Comparison of ENCODE assay signal across 26 cellular contexts in genomic region chr3:79906106-79906505, GRCh38.
DNase-seq lines count a peak whose midpoint lies in the region; ATAC-seq and TF ChIP-seq lines count a peak whose summit lies in the region.
"Had no signal": no experiment of that assay in that cellular context is flagged by ENCODE, and none has a peak within 500 bp of the region (broad histone marks: within the 10 kb centered on the region; RNA-seq: fewer than 3 reads in every experiment).

No MANE protein-coding gene starts in this region.

- DNase-seq in ELR (ENCODE audit: low read depth) (peak; percentile 51), NCI-H226 (peak; percentile 43), astrocyte of the hippocampus (ENCODE audit: low read depth, low spot score) (peak; percentile 4), fibroblast of pulmonary artery (ENCODE audit: low read depth) (peak; percentile 4), NCI-H2227 treated with DMSO at 0.1 percent for 48 hours (lab: John Stamatoyannopoulos, UW) (no peak), glomerular visceral epithelial cell (ENCODE audit: extremely low spot score) (no peak)
- no peak for DNase-seq in stimulated activated CD4-positive, alpha-beta T cell treated with anti-CD3 and anti-CD28 coated beads, Interleukin-2, amount 100 ng/mL, for 48 hours
- DNase-seq: 8988T; ACHN; BE2C; CD8-positive, alpha-beta memory T cell; DMS79 treated with DMSO at 0.1 percent for 48 hours; H9; NCI-H1092 treated with DMSO at 0.1 percent for 48 hours; NCI-H1436; NCI-H187; NCI-H2081 treated with DMSO at 0.1 percent for 48 hours; NCI-H2171; NCI-H524 treated with DMSO at 0.1 percent for 48 hours; NCI-H774; NK-92 treated with Interleukin-12 subunit alpha and Interleukin-12 subunit beta, amount 100 ng/mL, for 24 hours; PC-9; Right ventricle myocardium superior; RPMI8226 had no signal

- no peak for TF ChIP-seq CTCF in fibroblast of pulmonary artery (IDR thresholded peaks at IDR 0.05; ENCODE audit: low read length, missing control alignments)

- ATAC-seq in GM18909 (IDR thresholded peaks at IDR 0.05; ENCODE audit: poor library complexity, unreplicated experiment) = no peak

- no peak overlapping the region for H3K4me3 ChIP-seq in fibroblast of pulmonary artery (replicated peaks; ENCODE audit: low read depth, low read length)
- H3K4me3 ChIP-seq: PC-9, SJSA1 had no signal

Comparison
In these comparisons a context has a peak if more than half of its experiments do, and no peak if none do; other contexts are left out.
1. DNase-seq: peak in ELR (single experiment), NCI-H226 (single experiment), astrocyte of the hippocampus (single experiment) and fibroblast of pulmonary artery (single experiment); none in stimulated activated CD4-positive, alpha-beta T cell treated with anti-CD3 and anti-CD28 coated beads, Interleukin-2, amount 100 ng/mL, for 48 hours (0 of 2), NCI-H2227 treated with DMSO at 0.1 percent for 48 hours (single experiment) and glomerular visceral epithelial cell (single experiment).